8 cellular contexts compared by ENCODE assay signal in genomic region chr3:132723024-132723462, GRCh38.
A peak's percentile ranks its signal among the peaks of the same experiment; 100 is the strongest.
DNase-seq lines count a peak whose midpoint lies in the region; ATAC-seq and FAIRE-seq lines count a peak whose summit lies in the region.

No MANE protein-coding gene starts in this region.

- H3K4me3 ChIP-seq in HUES6 (ENCODE audit: low read depth, low read length) (peak overlapping the region; percentile 87), muscle layer of duodenum (ENCODE audit: low read depth in 1 of 2, low read length in 2 of 2) (peak overlapping the region; percentile 70 to 78)

- no peak for FAIRE-seq in GM18507 (lab: Jason Lieb, UNC)

- H3K27ac ChIP-seq in HUES6 (ENCODE audit: low read depth, low read length): no peak overlapping the region; the same call in 1 of the 2 replicates
- H3K27ac ChIP-seq in caudate nucleus (ENCODE audit: low read depth, low read length): peak overlapping the region; percentile 81
- peak overlapping the region; percentile 41 for H3K27ac ChIP-seq in muscle layer of duodenum (ENCODE audit: low read length)

- in situ Hi-C loops in ACHN (cut with HindIII; ENCODE audit: low pct_ligation_motif_present, low pct_unique_long_range_greater_than_20kb, low sequenced_read_pairs): no loop called here

- DNase-seq in GM18507 (ENCODE audit: extremely low spot score, insufficient read length, low read depth) (peak; percentile 2), caudate nucleus (lab: John Stamatoyannopoulos, UW) (no peak), ACHN (no peak)
- no peak for DNase-seq in stimulated activated CD4-positive, alpha-beta T cell treated with anti-CD3 and anti-CD28 coated beads, Interleukin-12 subunit alpha, Interleukin-12 subunit beta, amount 100 ng/mL, for 4 hours

- no peak for ATAC-seq in GM21737 (IDR thresholded peaks at IDR 0.05; ENCODE audit: unreplicated experiment)
- no peak for ATAC-seq in HG03378 (IDR thresholded peaks at IDR 0.05; ENCODE audit: unreplicated experiment)

- H3K36me3 ChIP-seq in HUES6 (ENCODE audit: control insufficient read depth, insufficient read depth, low read length): peaks cover 11% of the 10 kb centered on the region
- peaks cover 0 to 6% of the 10 kb centered on the region in 2 donors for H3K36me3 ChIP-seq in muscle layer of duodenum (ENCODE audit: control insufficient read depth in 1 of 2, insufficient read depth in 2 of 2, low read length in 2 of 2)

- H3K9ac ChIP-seq in HUES6 (ENCODE audit: low read length): peak overlapping the region; percentile 64

- H3K27me3 ChIP-seq in HUES6 (ENCODE audit: control insufficient read depth, insufficient read depth, low read length): no peaks in the 10 kb centered on the region
- no peaks in the 10 kb centered on the region for H3K27me3 ChIP-seq in muscle layer of duodenum (ENCODE audit: low read depth, low read length)

- H3K4me1 ChIP-seq in HUES6 (ENCODE audit: control insufficient read depth, insufficient read depth, low read length) (peaks cover 11% of the 10 kb centered on the region), muscle layer of duodenum (ENCODE audit: control insufficient read depth in 1 of 2, insufficient read depth in 2 of 2, low read length in 2 of 2) (peaks cover 0 to 19% of the 10 kb centered on the region in 2 donors)

- H3K9me3 ChIP-seq in HUES6 (ENCODE audit: control insufficient read depth, insufficient read depth, low read depth, low read length) (no peaks in the 10 kb centered on the region), muscle layer of duodenum (ENCODE audit: control insufficient read depth in 1 of 2, low read length in 2 of 2) (no peaks in the 10 kb centered on the region)
